26 cellular contexts compared by ENCODE assay signal in genomic region chr1:97051823-97052222, GRCh38.
"Had no signal": no experiment of that assay in that cellular context is flagged by ENCODE, and none has a peak within 500 bp of the region (broad histone marks: within the 10 kb centered on the region; RNA-seq: fewer than 3 reads in every experiment).

No MANE protein-coding gene starts in this region.

- H2AFZ ChIP-seq: hepatocyte had no signal

- H3K4me2 ChIP-seq: hepatocyte had no signal

- H3K4me3 ChIP-seq: colonic mucosa, coronary artery, dorsolateral prefrontal cortex, esophagus muscularis mucosa, esophagus squamous epithelium, gastrocnemius medialis, gastroesophageal sphincter, heart left ventricle, heart right ventricle, hepatocyte had no signal

- ATAC-seq: effector memory CD8-positive, alpha-beta T cell; esophagus mucosa; foreskin keratinocyte; gastrocnemius medialis; gastroesophageal sphincter; heart left ventricle; heart right ventricle had no signal

- H3K36me3 ChIP-seq: colonic mucosa, esophagus muscularis mucosa, esophagus squamous epithelium, gastrocnemius medialis, gastroesophageal sphincter, heart left ventricle, heart right ventricle had no signal

- H3K79me2 ChIP-seq: hepatocyte had no signal

- H3K9me3 ChIP-seq: colonic mucosa, gastrocnemius medialis had no signal

- FAIRE-seq: endothelial cell of umbilical vein had no signal

- H3K27me3 ChIP-seq: colonic mucosa, esophagus muscularis mucosa, esophagus squamous epithelium, foreskin keratinocyte, gastrocnemius medialis, gastroesophageal sphincter, heart left ventricle, heart right ventricle, hepatocyte had no signal

- H3K4me1 ChIP-seq: colonic mucosa, esophagus muscularis mucosa, esophagus squamous epithelium, foreskin keratinocyte, gastrocnemius medialis, gastroesophageal sphincter had no signal

- DNase-seq: colonic mucosa; cortex of kidney; dermis blood vessel endothelial cell; dorsolateral prefrontal cortex; effector CD4-positive, alpha-beta T cell; effector CD8-positive, alpha-beta T cell; effector memory CD4-positive, alpha-beta T cell; effector memory CD8-positive, alpha-beta T cell; endodermal cell; erythroblast; esophagus squamous epithelium; foreskin fibroblast; foreskin keratinocyte; foreskin melanocyte; gastrocnemius medialis; glutamatergic neuron; head of caudate nucleus; heart left ventricle; heart right ventricle had no signal

- H3K27ac ChIP-seq: colonic mucosa, coronary artery, dorsolateral prefrontal cortex, epithelial cell of prostate, esophagus muscularis mucosa, esophagus squamous epithelium, foreskin keratinocyte, gastrocnemius medialis, gastroesophageal sphincter, heart left ventricle, heart right ventricle, hepatocyte had no signal
